In genomic region chr18:8314123-8314522, GRCh38 we compare ENCODE assay signal across 19 cellular contexts.
A peak's percentile ranks its signal among the peaks of the same experiment; 100 is the strongest.
DNase-seq lines count a peak whose midpoint lies in the region; ATAC-seq, FAIRE-seq and TF ChIP-seq lines count a peak whose summit lies in the region.
"Had no signal": no experiment of that assay in that cellular context is flagged by ENCODE, and none has a peak within 500 bp of the region (broad histone marks: within the 10 kb centered on the region; RNA-seq: fewer than 3 reads in every experiment).

No MANE protein-coding gene starts in this region.

- no peaks in the 10 kb centered on the region for H3K9me3 ChIP-seq in testis
- H3K9me3 ChIP-seq: A549; BLaER1 treated with 17β-estradiol and CSF1 and Interleukin-3, amounts not matched to agents 10 nM and 100 nM had no signal

- ATAC-seq in HG03095 (IDR thresholded peaks at IDR 0.05; ENCODE audit: unreplicated experiment) (no peak), left cardiac atrium (no peak)
- ATAC-seq: A549, HepG2 had no signal

- no peak overlapping the region for H3K4me3 ChIP-seq in H7 (ENCODE audit: insufficient read depth, low read depth, low read length)
- no peak overlapping the region for H3K4me3 ChIP-seq in testis
- H3K4me3 ChIP-seq: A549; BLaER1 treated with 17β-estradiol and CSF1 and Interleukin-3, amounts not matched to agents 10 nM and 100 nM had no signal

- H3K27me3 ChIP-seq in H7 (ENCODE audit: control insufficient read depth, insufficient read depth, low read length) (no peaks in the 10 kb centered on the region), testis (no peaks in the 10 kb centered on the region)
- H3K27me3 ChIP-seq: BLaER1 treated with 17β-estradiol and CSF1 and Interleukin-3, amounts not matched to agents 10 nM and 100 nM had no signal

- H3K36me3 ChIP-seq in H7 (replicated peaks; ENCODE audit: control insufficient read depth, insufficient read depth, low read length): no peaks in the 10 kb centered on the region
- H3K36me3 ChIP-seq in testis (ENCODE audit: low read depth, missing control alignments): no peaks in the 10 kb centered on the region
- H3K36me3 ChIP-seq: BLaER1 treated with 17β-estradiol and CSF1 and Interleukin-3, amounts not matched to agents 10 nM and 100 nM had no signal

- 86 to 88% methylated on average over 2 of the region's 2 CpGs for WGBS in testis, 2 donors

- no peak for TF ChIP-seq CTCF in D721Med (IDR thresholded peaks at IDR 0.05; ENCODE audit: insufficient read depth, missing control alignments)
- TF ChIP-seq CTCF in testis (IDR thresholded peaks at IDR 0.05): no peak

- no peaks in the 10 kb centered on the region for H3K4me1 ChIP-seq in testis
- H3K4me1 ChIP-seq: A549; BLaER1 treated with 17β-estradiol and CSF1 and Interleukin-3, amounts not matched to agents 10 nM and 100 nM had no signal

- no peak for TF ChIP-seq POLR2A in testis (IDR thresholded peaks at IDR 0.05)

- FAIRE-seq in D721Med (lab: Jason Lieb, UNC): peak; percentile 58
- FAIRE-seq: A549, G401.6, GM12891, HepG2, HTR-8/SVneo had no signal

- no peak for DNase-seq in D721Med (ENCODE audit: insufficient read length, low spot score)
- peak; percentile 26 for DNase-seq in M059J (ENCODE audit: low read depth)
- peak; percentile 72 for DNase-seq in amniotic epithelial cell (ENCODE audit: low read depth)
- no peak for DNase-seq in H7
- DNase-seq in left cardiac atrium: no peak
- DNase-seq in testis: no peak
- DNase-seq: CD4-positive, CD25-positive, alpha-beta regulatory T cell; DMS 273 treated with DMSO at 0.1 percent for 48 hours; GOT3; HCEC 1CT; HFFc6; KBM-7 had no signal

- intact Hi-C loops in left cardiac atrium (cut with DNase I): no loop called here
- intact Hi-C loops in testis (cut with DNase I; ENCODE audit: low total_unique reads): no loop called here

- no peak overlapping the region for H3K27ac ChIP-seq in testis
- H3K27ac ChIP-seq: A549; BLaER1 treated with 17β-estradiol and CSF1 and Interleukin-3, amounts not matched to agents 10 nM and 100 nM had no signal

Comparison
In these comparisons a context has a peak if more than half of its experiments do, and no peak if none do; other contexts are left out.
1. DNase-seq: peak in M059J (single experiment) and amniotic epithelial cell (single experiment); none in D721Med (single experiment), H7 (single experiment), left cardiac atrium (single experiment) and testis (single experiment).